ENCODE assay signal across 10 cellular contexts in genomic region chr2:216315817-216316603, GRCh38. TPM values are rescaled to one million over a fixed set of nuclear protein-coding genes. Genes with fewer than 3 reads are reported as not detected.
DNase-seq lines count a peak whose midpoint lies in the region; TF ChIP-seq lines count a peak whose summit lies in the region.
"Had no signal": no experiment of that assay in that cellular context is flagged by ENCODE, and none has a peak within 500 bp of the region (broad histone marks: within the 10 kb centered on the region; RNA-seq: fewer than 3 reads in every experiment).

No MANE protein-coding gene starts in this region.

- intact Hi-C loops in activated naive CD4-positive, alpha-beta T cell treated with anti-CD3 and anti-CD28 coated beads for 36 hours (cut with micrococcal nuclease), result loop anchor here (10.0 kb wide), 1 partner anchor 349 kb away; no protein-coding TSS in a partner anchor

- no peaks in the 10 kb centered on the region for H3K27me3 Mint-ChIP-seq in activated naive CD4-positive, alpha-beta T cell treated with anti-CD3 and anti-CD28 coated beads for 36 hours (ENCODE audit: low read depth)

- H3K4me1 Mint-ChIP-seq in activated naive CD4-positive, alpha-beta T cell treated with anti-CD3 and anti-CD28 coated beads for 36 hours (ENCODE audit: low read depth), result peaks cover 11% of the 10 kb centered on the region
- H3K4me1 Mint-ChIP-seq: activated naive CD4-positive, alpha-beta T cell treated with anti-CD3 and anti-CD28 coated beads, Interleukin-2, amount 10 ng/mL, durations not matched to agents 7 days and 5 days had no signal

- no peaks in the 10 kb centered on the region for H3K36me3 Mint-ChIP-seq in activated naive CD4-positive, alpha-beta T cell treated with anti-CD3 and anti-CD28 coated beads for 36 hours (ENCODE audit: low read depth)
- H3K36me3 Mint-ChIP-seq: activated naive CD4-positive, alpha-beta T cell treated with anti-CD3 and anti-CD28 coated beads, Interleukin-2, amount 10 ng/mL, durations not matched to agents 7 days and 5 days had no signal

- no peaks in the 10 kb centered on the region for H3K9me3 Mint-ChIP-seq in activated naive CD4-positive, alpha-beta T cell treated with anti-CD3 and anti-CD28 coated beads for 36 hours
- H3K9me3 Mint-ChIP-seq: activated naive CD4-positive, alpha-beta T cell treated with anti-CD3 and anti-CD28 coated beads, Interleukin-2, amount 10 ng/mL, durations not matched to agents 7 days and 5 days had no signal

- H3K4me3 Mint-ChIP-seq in activated naive CD4-positive, alpha-beta T cell treated with anti-CD3 and anti-CD28 coated beads for 36 hours, result no peak overlapping the region
- H3K4me3 Mint-ChIP-seq: activated naive CD4-positive, alpha-beta T cell treated with anti-CD3 and anti-CD28 coated beads, Interleukin-2, amount 10 ng/mL, durations not matched to agents 7 days and 5 days had no signal

- no peak overlapping the region for H3K4me3 ChIP-seq in astrocyte of the spinal cord (ENCODE audit: low read depth, low read length)

- in situ Hi-C loops in astrocyte of the spinal cord (cut with HindIII; ENCODE audit: low sequenced_read_pairs), result no loop called here

- TF ChIP-seq CTCF in astrocyte of the spinal cord (IDR thresholded peaks at IDR 0.05; ENCODE audit: low read depth, low read length), result no peak

- DNase-seq in COLO829 (ENCODE audit: low spot score) (peak; percentile 78), LoVo (ENCODE audit: low spot score) (peak; percentile 40), astrocyte of the spinal cord (ENCODE audit: low read depth, low spot score) (peak; percentile 72), left kidney (ENCODE audit: low read depth, low spot score) (peak; percentile 53), AML-193 (lab: John Stamatoyannopoulos, UW) (no peak), medulla oblongata (ENCODE audit: extremely low spot score) (no peak)
- no peak for DNase-seq in activated naive CD4-positive, alpha-beta T cell treated with anti-CD3 and anti-CD28 coated beads for 36 hours
- DNase-seq in stimulated activated CD4-positive, alpha-beta T cell treated with anti-CD3 and anti-CD28 coated beads, Interleukin-12 subunit alpha, Interleukin-12 subunit beta, amount 100 ng/mL, for 4 hours, result no peak
- DNase-seq: activated naive CD4-positive, alpha-beta T cell treated with anti-CD3 and anti-CD28 coated beads, Interleukin-2, amount 10 ng/mL, durations not matched to agents 7 days and 5 days; KG1 had no signal

- CTCF ChIA-PET in activated naive CD4-positive, alpha-beta T cell treated with anti-CD3 and anti-CD28 coated beads for 36 hours (lab: Charles Lee), result interaction anchor here (1.1 kb wide), 1 partner anchor 167 kb away, joined by 3 read pairs; no protein-coding TSS in a partner anchor

- no peak overlapping the region for H3K27ac Mint-ChIP-seq in activated naive CD4-positive, alpha-beta T cell treated with anti-CD3 and anti-CD28 coated beads for 36 hours
- H3K27ac Mint-ChIP-seq: activated naive CD4-positive, alpha-beta T cell treated with anti-CD3 and anti-CD28 coated beads, Interleukin-2, amount 10 ng/mL, durations not matched to agents 7 days and 5 days had no signal

RNA-seq across cellular contexts. Expression of gene MARCHF4, which starts 56.3 kb away (rescaled TPM):
- not detected for total RNA-seq in activated naive CD4-positive, alpha-beta T cell treated with anti-CD3 and anti-CD28 coated beads for 36 hours

Comparison
In these comparisons a context has a peak if more than half of its experiments do, and no peak if none do; other contexts are left out.
1. DNase-seq: peak in COLO829 (single experiment), LoVo (single experiment), astrocyte of the spinal cord (single experiment) and left kidney (single experiment); none in AML-193 (0 of 2), medulla oblongata (single experiment), activated naive CD4-positive, alpha-beta T cell treated with anti-CD3 and anti-CD28 coated beads for 36 hours (single experiment) and stimulated activated CD4-positive, alpha-beta T cell treated with anti-CD3 and anti-CD28 coated beads, Interleukin-12 subunit alpha, Interleukin-12 subunit beta, amount 100 ng/mL, for 4 hours (single experiment).